In the genomic region with DNA sequence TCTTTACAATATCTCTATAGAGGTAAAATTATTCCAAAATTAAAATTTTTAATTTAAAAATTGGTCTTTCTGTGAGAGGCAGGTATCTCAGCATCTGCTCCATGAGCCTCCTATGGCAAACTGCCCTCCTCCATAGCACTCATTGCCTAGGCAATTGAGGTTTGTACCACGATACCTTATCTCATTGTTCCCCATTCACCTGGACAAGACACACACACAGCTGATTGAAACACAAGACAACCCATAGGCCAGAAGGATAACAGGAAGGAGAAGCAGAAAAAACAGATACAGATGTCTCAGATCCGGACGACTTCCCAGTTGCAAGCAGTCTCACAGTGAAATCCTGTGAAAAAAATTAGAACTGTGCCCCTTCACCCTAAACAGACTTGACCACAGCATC, we compare ENCODE assay signal across 8 cellular contexts. TPM values are rescaled to one million over a fixed set of nuclear protein-coding genes. Genes with fewer than 3 reads are reported as not detected.
"Had no signal": no experiment of that assay in that cellular context is flagged by ENCODE, and none has a peak within 500 bp of the region (broad histone marks: within the 10 kb centered on the region; RNA-seq: fewer than 3 reads in every experiment).

No MANE protein-coding gene starts in this region.

- H3K4me2 ChIP-seq: GM23338 had no signal

- H2AFZ ChIP-seq: GM23338 had no signal

- H3K4me3 ChIP-seq: GM23338 had no signal

- H3K27ac ChIP-seq: HL-60 had no signal

- DNase-seq: H9, HCEC 1CT, KG1 had no signal

- ATAC-seq: GM23338, HepG2 had no signal

RNA-seq across cellular contexts. Expression of a gene that starts 24.3 kb away (rescaled TPM):
- total RNA-seq: H9 had no signal

RNA-seq across cellular contexts. Expression of a gene that starts 36.0 kb away (rescaled TPM):
- total RNA-seq: GM23338, H1, H9, HT1080 had no signal
